In genomic region chr13:45873491-45874360, GRCh38 we compare ENCODE assay signal across 16 cellular contexts. TPM values are rescaled to one million over a fixed set of nuclear protein-coding genes. Genes with fewer than 3 reads are reported as not detected.
DNase-seq lines count a peak whose midpoint lies in the region; ATAC-seq and TF ChIP-seq lines count a peak whose summit lies in the region.
"Had no signal": no experiment of that assay in that cellular context is flagged by ENCODE, and none has a peak within 500 bp of the region (broad histone marks: within the 10 kb centered on the region; RNA-seq: fewer than 3 reads in every experiment).

No MANE protein-coding gene starts in this region.

- H3K4me1 Mint-ChIP-seq in HFFc6 (ENCODE audit: low read depth) = peaks cover 9% of the 10 kb centered on the region

- H3K9me3 ChIP-seq in colonic mucosa = no peaks in the 10 kb centered on the region
- H3K9me3 ChIP-seq: thyroid gland had no signal

- H3K27me3 ChIP-seq in colonic mucosa = no peaks in the 10 kb centered on the region
- H3K27me3 ChIP-seq: thyroid gland had no signal

- no peaks in the 10 kb centered on the region for H3K36me3 Mint-ChIP-seq in HFFc6 (ENCODE audit: low read depth)
- H3K36me3 Mint-ChIP-seq: activated naive CD4-positive, alpha-beta T cell treated with anti-CD3 and anti-CD28 coated beads, Interleukin-2, amount 50 U/mL, for 72 hours had no signal

- no peaks in the 10 kb centered on the region for H3K4me1 ChIP-seq in colonic mucosa

- H3K36me3 ChIP-seq in colonic mucosa = no peaks in the 10 kb centered on the region
- H3K36me3 ChIP-seq: thyroid gland had no signal

- no peaks in the 10 kb centered on the region for H3K9me3 Mint-ChIP-seq in HFFc6
- H3K9me3 Mint-ChIP-seq: activated naive CD4-positive, alpha-beta T cell treated with anti-CD3 and anti-CD28 coated beads, Interleukin-2, amount 50 U/mL, for 72 hours had no signal

- intact Hi-C loops in lower leg skin (cut with DNase I; ENCODE audit: low total_unique reads) = no loop called here
- intact Hi-C loops in colonic mucosa (cut with DNase I) = no loop called here

- H3K9ac ChIP-seq in colonic mucosa (ENCODE audit: low read depth in 2 of 2, low read length in 2 of 2) = no peak overlapping the region

- no peak overlapping the region for H3K27ac ChIP-seq in colonic mucosa
- H3K27ac ChIP-seq: dorsolateral prefrontal cortex, hepatocyte, thyroid gland had no signal

- H3K27ac Mint-ChIP-seq in HFFc6 = no peak overlapping the region
- H3K27ac Mint-ChIP-seq: activated naive CD4-positive, alpha-beta T cell treated with anti-CD3 and anti-CD28 coated beads, Interleukin-2, amount 50 U/mL, for 72 hours had no signal

- ATAC-seq in SK-N-SH treated with all-trans-retinoic acid at 6 μM for 48 hours (peak; percentile 87), GM18868 (IDR thresholded peaks at IDR 0.05; ENCODE audit: unreplicated experiment) (no peak)
- ATAC-seq: activated naive CD4-positive, alpha-beta T cell treated with anti-CD3 and anti-CD28 coated beads, Interleukin-2, amount 50 U/mL, for 72 hours had no signal

- H3K4me3 ChIP-seq in lower leg skin (ENCODE audit: low read depth, poor library complexity, severe bottlenecking) = no peak overlapping the region
- H3K4me3 ChIP-seq in colonic mucosa = no peak overlapping the region
- H3K4me3 ChIP-seq: dorsolateral prefrontal cortex, hepatocyte, thyroid gland had no signal

- 65 to 77% methylated on average over 9 of the region's 9 CpGs for WGBS in lower leg skin, 2 donors

- DNase-seq in A172 (ENCODE audit: low spot score) (peak; percentile 52), HFFc6 (no peak), glomerular visceral epithelial cell (ENCODE audit: extremely low spot score) (peak; percentile 76), lower leg skin (ENCODE audit: low spot score in 2 of 2) (no peak), GDM1 (lab: John Stamatoyannopoulos, UW) (no peak), colonic mucosa (no peak)
- DNase-seq: activated CD8-positive, alpha-beta memory T cell treated with anti-CD3 and anti-CD28 coated beads for 24 hours; DMS79 treated with DMSO at 0.1 percent for 48 hours; dorsolateral prefrontal cortex; NCI-H1930; T1000; thyroid gland had no signal

- H3K4me3 Mint-ChIP-seq in HFFc6 = peak overlapping the region; percentile 4; the same call in 1 of the 2 replicates

- TF ChIP-seq POLR2A in lower leg skin (IDR thresholded peaks at IDR 0.05) = no peak

- TF ChIP-seq CTCF in HFFc6 (IDR thresholded peaks at IDR 0.05) (no peak), lower leg skin (IDR thresholded peaks at IDR 0.05) (no peak), colonic mucosa (IDR thresholded peaks at IDR 0.05) (no peak)

- peaks cover 9% of the 10 kb centered on the region; the same call in 1 of the 2 replicates for H3K27me3 Mint-ChIP-seq in HFFc6 (ENCODE audit: insufficient read depth)

TF ChIP-seq in SK-N-SH treated with all-trans-retinoic acid at 6 μM for 48 hours, 23 proteins besides CTCF, POLR2A, EP300 and RAD21:
- no peak for TF ChIP-seq TOX (CRISPR knock-in tag; IDR thresholded peaks at IDR 0.05; ENCODE audit: borderline replicate concordance)

RNA-seq across cellular contexts. Expression of gene SIAH3, which starts 22.2 kb away (rescaled TPM):
- not detected in 2 replicates for total RNA-seq in A172 (2014; rRNA removed; shearing (Covaris generic))
- not detected for total RNA-seq in HFFc6 (2021; fragmentation: NEBNext Ultra II Directional; extraction: Animal tissue kit (Norgen Biotek cat#: 25700))
- under 1 TPM; 0.02 to 0.21 (median 0.05) TPM for total RNA-seq in lower leg skin
- not detected for total RNA-seq in colonic mucosa

Comparison
In these comparisons a context has a peak if more than half of its experiments do, and no peak if none do; other contexts are left out.
1. DNase-seq: peak in A172 (single experiment) and glomerular visceral epithelial cell (single experiment); none in HFFc6 (single experiment), lower leg skin (0 of 2), GDM1 (single experiment) and colonic mucosa (single experiment).